ENCODE assay signal across 31 cellular contexts in genomic region chr5:132675936-132676689, GRCh38. TPM values are rescaled to one million over a fixed set of nuclear protein-coding genes. Genes with fewer than 3 reads are reported as not detected.
DNase-seq lines count a peak whose midpoint lies in the region; ATAC-seq and TF ChIP-seq lines count a peak whose summit lies in the region.
"Had no signal": no experiment of that assay in that cellular context is flagged by ENCODE, and none has a peak within 500 bp of the region (broad histone marks: within the 10 kb centered on the region; RNA-seq: fewer than 3 reads in every experiment).

No MANE protein-coding gene starts in this region.

- H4K20me1 ChIP-seq in GM23338 (replicated peaks; ENCODE audit: insufficient read depth): no peaks in the 10 kb centered on the region

- no peaks in the 10 kb centered on the region for H3K27me3 Mint-ChIP-seq in activated CD4-positive, alpha-beta T cell treated with anti-CD3 and anti-CD28 coated beads, Interleukin-2, amount 10 ng/mL, durations not matched to agents 24 days and 14 days
- H3K27me3 Mint-ChIP-seq in activated CD4-positive, alpha-beta T cell treated with anti-CD3 and anti-CD28 coated beads for 36 hours: no peaks in the 10 kb centered on the region
- H3K27me3 Mint-ChIP-seq in central memory CD8-positive, alpha-beta T cell: no peaks in the 10 kb centered on the region
- H3K27me3 Mint-ChIP-seq in GM23338 (ENCODE audit: insufficient read depth, low read depth, poor library complexity): no peaks in the 10 kb centered on the region
- H3K27me3 Mint-ChIP-seq: stimulated activated naive CD8-positive, alpha-beta T cell treated with anti-CD3 and anti-CD28 coated beads, Interleukin-15, Interleukin-2, amounts not matched to agents 100 ng/mL and 50 ng/mL, for 24 hours had no signal

- no peak for ATAC-seq in activated CD4-positive, alpha-beta T cell treated with anti-CD3 and anti-CD28 coated beads for 36 hours
- no peak for ATAC-seq in central memory CD8-positive, alpha-beta T cell (replicated peaks; ENCODE audit: extremely low read depth, poor library complexity, severe bottlenecking)
- ATAC-seq in HG03439 (IDR thresholded peaks at IDR 0.05; ENCODE audit: unreplicated experiment) (no peak), GM23338 (no peak)
- ATAC-seq: CD8-positive, alpha-beta T cell had no signal

- no peak overlapping the region for H4K8ac ChIP-seq in trophoblast cell (ENCODE audit: low read depth, low read length)

- no peak overlapping the region for H3K14ac ChIP-seq in trophoblast cell (ENCODE audit: low read length)

- no peak overlapping the region for H3K23ac ChIP-seq in trophoblast cell (ENCODE audit: low read length)

- H3K79me2 ChIP-seq in trophoblast cell (ENCODE audit: control insufficient read depth, insufficient read depth, low read length, poor library complexity): no peaks in the 10 kb centered on the region
- H3K79me2 ChIP-seq in GM23338 (replicated peaks; ENCODE audit: insufficient read depth): no peaks in the 10 kb centered on the region

- no peaks in the 10 kb centered on the region for H3F3A ChIP-seq in GM23338 (replicated peaks; ENCODE audit: low read depth)

- H3K4me2 ChIP-seq in trophoblast cell (ENCODE audit: low read length): no peak overlapping the region
- H3K4me2 ChIP-seq in GM23338: no peak overlapping the region

- WGBS in trophoblast cell (ENCODE audit: extremely low coverage, insufficient coverage, insufficient read length): no CpG with 5 or more reads among the region's 11 CpGs
- 91 to 95% (median 92%) methylated on average over 11 of the region's 11 CpGs for WGBS in ovary, 3 donors

- no peak overlapping the region for H3K4ac ChIP-seq in trophoblast cell (ENCODE audit: low read depth, low read length)

- H2AFZ ChIP-seq in trophoblast cell (ENCODE audit: insufficient read depth, low read length, poor library complexity) (no peak overlapping the region), GM23338 (no peak overlapping the region)

- TF ChIP-seq EP300 in ovary (IDR thresholded peaks at IDR 0.05): no peak

- no peak overlapping the region for H3K9ac ChIP-seq in trophoblast cell (ENCODE audit: low read length)

- no peak overlapping the region for H2BK120ac ChIP-seq in trophoblast cell (ENCODE audit: insufficient read depth, low read length, poor library complexity)

- H3K4me1 Mint-ChIP-seq in activated CD4-positive, alpha-beta T cell treated with anti-CD3 and anti-CD28 coated beads, Interleukin-2, amount 10 ng/mL, durations not matched to agents 24 days and 14 days: peaks cover 33% of the 10 kb centered on the region
- H3K4me1 Mint-ChIP-seq in activated CD4-positive, alpha-beta T cell treated with anti-CD3 and anti-CD28 coated beads for 36 hours: peaks cover 22% of the 10 kb centered on the region
- H3K4me1 Mint-ChIP-seq in central memory CD8-positive, alpha-beta T cell: peaks cover 37% of the 10 kb centered on the region
- peaks cover 6% of the 10 kb centered on the region for H3K4me1 Mint-ChIP-seq in GM23338

- H3K4me1 ChIP-seq in trophoblast cell (ENCODE audit: control insufficient read depth in 1 of 2, insufficient read depth in 2 of 2, low read length in 2 of 2): no peaks in the 10 kb centered on the region
- H3K4me1 ChIP-seq in ovary (ENCODE audit: insufficient read depth): no peaks in the 10 kb centered on the region
- no peaks in the 10 kb centered on the region for H3K4me1 ChIP-seq in GM23338 (ENCODE audit: insufficient read depth)

- CTCF ChIA-PET in activated CD4-positive, alpha-beta T cell treated with anti-CD3 and anti-CD28 coated beads for 36 hours (lab: Charles Lee): no interaction called here

- no peak for TF ChIP-seq POLR2A in ovary (IDR thresholded peaks at IDR 0.05)

- peak overlapping the region; percentile 26 for H2BK12ac ChIP-seq in trophoblast cell (ENCODE audit: low read length)

- H3K27ac ChIP-seq in KOPT-K1 (ENCODE audit: low read depth, low read length, poor library complexity, severe bottlenecking): peak overlapping the region; percentile 75
- H3K27ac ChIP-seq in trophoblast cell (ENCODE audit: low read depth, low read length): no peak overlapping the region
- H3K27ac ChIP-seq in ovary: no peak overlapping the region
- no peak overlapping the region for H3K27ac ChIP-seq in GM23338 (ENCODE audit: low read depth)

- no peaks in the 10 kb centered on the region for H3K79me1 ChIP-seq in trophoblast cell (ENCODE audit: low read length)

- H3K4me3 ChIP-seq in trophoblast cell (ENCODE audit: low read depth, low read length) (no peak overlapping the region), ovary (no peak overlapping the region), GM23338 (no peak overlapping the region)
- H3K4me3 ChIP-seq: lung, transverse colon had no signal

- no peak overlapping the region for H4K12ac ChIP-seq in trophoblast cell (ENCODE audit: low read depth, low read length)

- H3K9me3 ChIP-seq in KOPT-K1 (ENCODE audit: insufficient read depth, low read length, poor library complexity, severe bottlenecking) (no peaks in the 10 kb centered on the region), trophoblast cell (ENCODE audit: insufficient read depth, low read depth, low read length) (no peaks in the 10 kb centered on the region), ovary (no peaks in the 10 kb centered on the region)
- H3K9me3 ChIP-seq: transverse colon had no signal

- H3K18ac ChIP-seq in trophoblast cell (ENCODE audit: low read length): no peak overlapping the region

- H3K36me3 Mint-ChIP-seq in activated CD4-positive, alpha-beta T cell treated with anti-CD3 and anti-CD28 coated beads, Interleukin-2, amount 10 ng/mL, durations not matched to agents 24 days and 14 days (ENCODE audit: low read depth): peaks cover 3% of the 10 kb centered on the region
- H3K36me3 Mint-ChIP-seq in activated CD4-positive, alpha-beta T cell treated with anti-CD3 and anti-CD28 coated beads for 36 hours (ENCODE audit: low read depth): no peaks in the 10 kb centered on the region
- peaks cover 2% of the 10 kb centered on the region for H3K36me3 Mint-ChIP-seq in central memory CD8-positive, alpha-beta T cell (ENCODE audit: insufficient read depth)
- H3K36me3 Mint-ChIP-seq in GM23338 (ENCODE audit: low read depth): no peaks in the 10 kb centered on the region; the same call in 2 of the 3 replicates
- H3K36me3 Mint-ChIP-seq: CD8-positive, alpha-beta T cell had no signal

- no peak overlapping the region for H3K4me3 Mint-ChIP-seq in activated CD4-positive, alpha-beta T cell treated with anti-CD3 and anti-CD28 coated beads, Interleukin-2, amount 10 ng/mL, durations not matched to agents 24 days and 14 days
- no peak overlapping the region for H3K4me3 Mint-ChIP-seq in activated CD4-positive, alpha-beta T cell treated with anti-CD3 and anti-CD28 coated beads for 36 hours
- peak overlapping the region; percentile 60 for H3K4me3 Mint-ChIP-seq in central memory CD8-positive, alpha-beta T cell
- H3K4me3 Mint-ChIP-seq in GM23338: no peak overlapping the region
- H3K4me3 Mint-ChIP-seq: activated naive CD4-positive, alpha-beta T cell treated with anti-CD3 and anti-CD28 coated beads for 36 hours; CD8-positive, alpha-beta T cell; stimulated activated naive CD8-positive, alpha-beta T cell treated with anti-CD3 and anti-CD28 coated beads, Interleukin-15, Interleukin-2, amounts not matched to agents 100 ng/mL and 50 ng/mL, for 24 hours had no signal

- H3K27ac Mint-ChIP-seq in activated CD4-positive, alpha-beta T cell treated with anti-CD3 and anti-CD28 coated beads, Interleukin-2, amount 10 ng/mL, durations not matched to agents 24 days and 14 days: peak overlapping the region; percentile 64
- H3K27ac Mint-ChIP-seq in activated CD4-positive, alpha-beta T cell treated with anti-CD3 and anti-CD28 coated beads for 36 hours: no peak overlapping the region
- peak overlapping the region; percentile 6 for H3K27ac Mint-ChIP-seq in central memory CD8-positive, alpha-beta T cell (ENCODE audit: low read depth)
- H3K27ac Mint-ChIP-seq in GM23338: no peak overlapping the region
- H3K27ac Mint-ChIP-seq: activated naive CD4-positive, alpha-beta T cell treated with anti-CD3 and anti-CD28 coated beads for 36 hours; CD8-positive, alpha-beta T cell; stimulated activated naive CD8-positive, alpha-beta T cell treated with anti-CD3 and anti-CD28 coated beads, Interleukin-15, Interleukin-2, amounts not matched to agents 100 ng/mL and 50 ng/mL, for 24 hours had no signal

- no peak overlapping the region for H2BK5ac ChIP-seq in trophoblast cell (ENCODE audit: low read depth, low read length, poor library complexity)

- no peak for TF ChIP-seq CTCF in ovary (IDR thresholded peaks at IDR 0.05)
- TF ChIP-seq CTCF in GM23338 (conservative IDR thresholded peaks at IDR 0.05; ENCODE audit: low read depth in 2 of 2): no peak

- intact Hi-C loops in activated CD4-positive, alpha-beta T cell treated with anti-CD3 and anti-CD28 coated beads, Interleukin-2, amount 10 ng/mL, durations not matched to agents 24 days and 14 days (cut with micrococcal nuclease): loop anchor here (2.0 to 5.0 kb wide), 2 partner anchors 19 to 39 kb away; no protein-coding TSS in a partner anchor
- intact Hi-C loops in activated CD4-positive, alpha-beta T cell treated with anti-CD3 and anti-CD28 coated beads for 36 hours (cut with DNase I, micrococcal nuclease): no loop called here
- intact Hi-C loops in ovary (cut with DNase I): no loop called here

- H3K36me3 ChIP-seq in KOPT-K1 (ENCODE audit: insufficient read depth, low read length) (peaks cover 6% of the 10 kb centered on the region), trophoblast cell (ENCODE audit: control insufficient read depth in 1 of 2, insufficient read depth in 2 of 2, low read length in 2 of 2) (no peaks in the 10 kb centered on the region), ovary (no peaks in the 10 kb centered on the region), GM23338 (ENCODE audit: insufficient read depth) (no peaks in the 10 kb centered on the region)
- H3K36me3 ChIP-seq: transverse colon had no signal

- peaks cover 2% of the 10 kb centered on the region for H3K9me3 Mint-ChIP-seq in activated CD4-positive, alpha-beta T cell treated with anti-CD3 and anti-CD28 coated beads, Interleukin-2, amount 10 ng/mL, durations not matched to agents 24 days and 14 days
- no peaks in the 10 kb centered on the region for H3K9me3 Mint-ChIP-seq in activated CD4-positive, alpha-beta T cell treated with anti-CD3 and anti-CD28 coated beads for 36 hours (ENCODE audit: low read depth)
- no peaks in the 10 kb centered on the region for H3K9me3 Mint-ChIP-seq in central memory CD8-positive, alpha-beta T cell
- H3K9me3 Mint-ChIP-seq in GM23338: no peaks in the 10 kb centered on the region
- H3K9me3 Mint-ChIP-seq: activated naive CD4-positive, alpha-beta T cell treated with anti-CD3 and anti-CD28 coated beads for 36 hours; CD8-positive, alpha-beta T cell; stimulated activated naive CD8-positive, alpha-beta T cell treated with anti-CD3 and anti-CD28 coated beads, Interleukin-15, Interleukin-2, amounts not matched to agents 100 ng/mL and 50 ng/mL, for 24 hours had no signal

- H3K27me3 ChIP-seq in trophoblast cell (ENCODE audit: insufficient read depth, low read length) (no peaks in the 10 kb centered on the region), ovary (no peaks in the 10 kb centered on the region), GM23338 (ENCODE audit: insufficient read depth) (no peaks in the 10 kb centered on the region)
- H3K27me3 ChIP-seq: transverse colon had no signal

- H2AK5ac ChIP-seq in trophoblast cell (ENCODE audit: low read length): no peak overlapping the region

- no peaks in the 10 kb centered on the region for H3K9me2 ChIP-seq in GM23338 (ENCODE audit: insufficient read depth)

- POLR2A ChIA-PET in activated CD4-positive, alpha-beta T cell treated with anti-CD3 and anti-CD28 coated beads for 36 hours (lab: Charles Lee): no interaction called here

- DNase-seq in activated CD4-positive, alpha-beta T cell treated with anti-CD3 and anti-CD28 coated beads, Interleukin-2, amount 10 ng/mL, durations not matched to agents 24 days and 14 days: no peak
- DNase-seq in activated CD4-positive, alpha-beta T cell treated with anti-CD3 and anti-CD28 coated beads for 36 hours: no peak
- no peak for DNase-seq in central memory CD8-positive, alpha-beta T cell (ENCODE audit: low spot score in 2 of 2)
- DNase-seq in trophoblast cell (no peak), ovary (no peak), GM23338 (ENCODE audit: low spot score) (no peak)
- DNase-seq: 8988T; activated CD4-positive, alpha-beta T cell treated with anti-CD3 and anti-CD28 coated beads for 4 hours; activated naive CD4-positive, alpha-beta T cell treated with anti-CD3 and anti-CD28 coated beads for 36 hours; AML-193; anterior cingulate cortex; DMS53; GF-D8; hypothalamus; KG1; NCI-H1694; NCI-H748 treated with DMSO at 0.1 percent for 48 hours; Right ventricle myocardium superior; stimulated activated CD4-positive, alpha-beta T cell treated with anti-CD3 and anti-CD28 coated beads, Interleukin-2, amount 100 ng/mL, for 48 hours; SW 1271; transverse colon had no signal

- no peak overlapping the region for H4K91ac ChIP-seq in trophoblast cell (ENCODE audit: low read depth, low read length)

RNA-seq across cellular contexts. Expression of gene IL4, which starts 2.3 kb away (rescaled TPM):
- total RNA-seq in activated CD4-positive, alpha-beta T cell treated with anti-CD3 and anti-CD28 coated beads, Interleukin-2, amount 10 ng/mL, durations not matched to agents 24 days and 14 days: 20.5 and 21.2 TPM in 2 replicates
- under 1 TPM; 0.32 to 0.77 TPM for total RNA-seq in activated CD4-positive, alpha-beta T cell treated with anti-CD3 and anti-CD28 coated beads for 36 hours
- polyA plus RNA-seq in trophoblast cell (2013): not detected in 2 replicates
- not detected for total RNA-seq in ovary
- polyA plus RNA-seq in ovary: not detected
- not detected in 2 replicates for total RNA-seq in GM23338 (2014; rRNA removed; shearing (Covaris generic))
- polyA plus RNA-seq in GM23338 (2016; fragmentation: Nextera tagmentation; extraction: Ambion mirVana): not detected in 2 replicates
- total RNA-seq: activated naive CD4-positive, alpha-beta T cell treated with anti-CD3 and anti-CD28 coated beads for 36 hours; CD8-positive, alpha-beta T cell; frontal cortex; HT-29; lung; OCI-LY7; Right ventricle myocardium superior; transverse colon had no signal
- polyA plus RNA-seq: esophagus, keratinocyte, lung had no signal

RNA-seq across cellular contexts. Expression of gene IL13, which starts 18.1 kb away (rescaled TPM):
- total RNA-seq in activated CD4-positive, alpha-beta T cell treated with anti-CD3 and anti-CD28 coated beads, Interleukin-2, amount 10 ng/mL, durations not matched to agents 24 days and 14 days: 231 and 239 TPM in 2 replicates
- total RNA-seq in activated CD4-positive, alpha-beta T cell treated with anti-CD3 and anti-CD28 coated beads for 36 hours: 1 to 10 TPM; 3.9 to 5.5 TPM
- not detected in 2 replicates for polyA plus RNA-seq in trophoblast cell (2013)
- not detected for total RNA-seq in ovary
- polyA plus RNA-seq in ovary (not detected), GM23338 (2016; fragmentation: Nextera tagmentation; extraction: Ambion mirVana) (not detected in 2 replicates)
- not detected in 2 replicates for total RNA-seq in GM23338 (2014; rRNA removed; shearing (Covaris generic))
- total RNA-seq: CD8-positive, alpha-beta T cell; frontal cortex; HT-29; lung; OCI-LY7; Right ventricle myocardium superior; transverse colon had no signal
- polyA plus RNA-seq: esophagus, keratinocyte had no signal

Comparison
In these comparisons a context has a peak if more than half of its experiments do, and no peak if none do; other contexts are left out.
1. H3K27ac Mint-ChIP-seq: peak in activated CD4-positive, alpha-beta T cell treated with anti-CD3 and anti-CD28 coated beads, Interleukin-2, amount 10 ng/mL, durations not matched to agents 24 days and 14 days (single experiment) and central memory CD8-positive, alpha-beta T cell (single experiment); none in activated CD4-positive, alpha-beta T cell treated with anti-CD3 and anti-CD28 coated beads for 36 hours (single experiment) and GM23338 (single experiment).
2. RNA of gene IL4, which starts 2.3 kb away (total RNA-seq): 20.5 to 21.2 TPM in activated CD4-positive, alpha-beta T cell treated with anti-CD3 and anti-CD28 coated beads, Interleukin-2, amount 10 ng/mL, durations not matched to agents 24 days and 14 days; 0.32 to 0.77 TPM in activated CD4-positive, alpha-beta T cell treated with anti-CD3 and anti-CD28 coated beads for 36 hours, not detected in ovary and not detected in GM23338; every median in the first group is over 10 times any median in the second.
3. RNA of gene IL13, which starts 18.1 kb away (total RNA-seq): 231 to 239 TPM in activated CD4-positive, alpha-beta T cell treated with anti-CD3 and anti-CD28 coated beads, Interleukin-2, amount 10 ng/mL, durations not matched to agents 24 days and 14 days; 3.9 to 5.5 TPM in activated CD4-positive, alpha-beta T cell treated with anti-CD3 and anti-CD28 coated beads for 36 hours, not detected in ovary and not detected in GM23338; every median in the first group is over 10 times any median in the second.